ENCODE assay signal across 14 cellular contexts in genomic region chr2:224156436-224156835, GRCh38.
DNase-seq lines count a peak whose midpoint lies in the region; ATAC-seq and TF ChIP-seq lines count a peak whose summit lies in the region.
"Had no signal": no experiment of that assay in that cellular context is flagged by ENCODE, and none has a peak within 500 bp of the region (broad histone marks: within the 10 kb centered on the region; RNA-seq: fewer than 3 reads in every experiment).

No MANE protein-coding gene starts in this region.

- DNase-seq in amniotic epithelial cell (ENCODE audit: low read depth) (peak; percentile 9), fibroblast of pulmonary artery (ENCODE audit: low read depth) (peak; percentile 18), mesenchymal stem cell (no peak), smooth muscle cell (lab: John Stamatoyannopoulos, UW; ENCODE audit: unreplicated experiment) (no peak), NK-92 (lab: John Stamatoyannopoulos, UW; ENCODE audit: unreplicated experiment) (no peak)
- DNase-seq: BE2C; CD4-positive, alpha-beta memory T cell; DMS79 treated with DMSO at 0.1 percent for 48 hours; HCEC 1CT had no signal

- no peaks in the 10 kb centered on the region for H3K79me1 ChIP-seq in mesenchymal stem cell (replicated peaks; ENCODE audit: low read length, poor library complexity, severe bottlenecking)

- no peak overlapping the region for H2BK120ac ChIP-seq in mesenchymal stem cell (ENCODE audit: low read depth, low read length)

- peaks cover 6% of the 10 kb centered on the region for H3F3A ChIP-seq in smooth muscle cell (ENCODE audit: low read depth)

- H3K4me1 ChIP-seq in mesenchymal stem cell (ENCODE audit: control insufficient read depth, insufficient read depth, low read depth, low read length) (peaks cover 3% of the 10 kb centered on the region), smooth muscle cell (ENCODE audit: low read depth) (peaks cover 3% of the 10 kb centered on the region)
- H3K4me1 ChIP-seq: BE2C had no signal

- H2AFZ ChIP-seq in mesenchymal stem cell (ENCODE audit: low read depth, low read length), result no peak overlapping the region
- H2AFZ ChIP-seq in smooth muscle cell (ENCODE audit: low read depth), result no peak overlapping the region

- H3K9me3 ChIP-seq in mesenchymal stem cell (ENCODE audit: control insufficient read depth, low read length), result no peaks in the 10 kb centered on the region
- H3K9me3 ChIP-seq in smooth muscle cell (replicated peaks; ENCODE audit: low read depth), result no peaks in the 10 kb centered on the region
- H3K9me3 ChIP-seq: A549, BE2C had no signal

- WGBS in mesenchymal stem cell, result no CpG with 5 or more reads among the region's 4 CpGs
- WGBS in smooth muscle cell (ENCODE audit: low lambda C conversion rate), result 88% methylated on average over 4 of the region's 4 CpGs

- peak overlapping the region in 1 of 2 experiments; percentile 52 for H2BK12ac ChIP-seq in mesenchymal stem cell (ENCODE audit: low read length in 2 of 2)

- H3K4me3 ChIP-seq in fibroblast of pulmonary artery (replicated peaks; ENCODE audit: low read depth, low read length) (no peak overlapping the region), mesenchymal stem cell (ENCODE audit: insufficient read depth in 1 of 2, low read depth in 1 of 2, low read length in 2 of 2) (no peak overlapping the region), smooth muscle cell (no peak overlapping the region)
- H3K4me3 ChIP-seq: A549 had no signal

- H3K14ac ChIP-seq in mesenchymal stem cell (ENCODE audit: low read length in 2 of 2), result no peak overlapping the region

- ATAC-seq in HG02884 (IDR thresholded peaks at IDR 0.05; ENCODE audit: unreplicated experiment), result no peak
- ATAC-seq in GM18520 (IDR thresholded peaks at IDR 0.05; ENCODE audit: unreplicated experiment), result no peak
- ATAC-seq: A549 had no signal

- peak overlapping the region; percentile 27 for H4K8ac ChIP-seq in mesenchymal stem cell (ENCODE audit: low read length)

- H2BK15ac ChIP-seq in mesenchymal stem cell (ENCODE audit: low read depth, poor library complexity, severe bottlenecking), result no peak overlapping the region

- H3K27me3 ChIP-seq in mesenchymal stem cell (ENCODE audit: control insufficient read depth in 1 of 2, insufficient read depth in 1 of 2, low read length in 2 of 2), result no peaks in the 10 kb centered on the region
- no peaks in the 10 kb centered on the region for H3K27me3 ChIP-seq in smooth muscle cell (ENCODE audit: low read depth)
- H3K27me3 ChIP-seq: BE2C had no signal

- H3K36me3 ChIP-seq in mesenchymal stem cell (ENCODE audit: control insufficient read depth in 1 of 2, insufficient read depth in 2 of 2, low read depth in 1 of 2, low read length in 2 of 2) (no peaks in the 10 kb centered on the region), smooth muscle cell (ENCODE audit: low read depth) (no peaks in the 10 kb centered on the region)
- H3K36me3 ChIP-seq: BE2C had no signal

- no peak overlapping the region for H3K23ac ChIP-seq in mesenchymal stem cell (ENCODE audit: low read length in 2 of 2)

- no peak overlapping the region for H3K9ac ChIP-seq in mesenchymal stem cell (ENCODE audit: low read length)
- H3K9ac ChIP-seq in smooth muscle cell (ENCODE audit: low read depth), result no peak overlapping the region

- H3K27ac ChIP-seq in mesenchymal stem cell (ENCODE audit: low read length, poor library complexity, severe bottlenecking) (no peak overlapping the region), smooth muscle cell (ENCODE audit: low read depth) (peak overlapping the region; percentile 13)
- H3K27ac ChIP-seq: A549, C4-2B, HL-60 had no signal

- no peak overlapping the region for H4K91ac ChIP-seq in mesenchymal stem cell (ENCODE audit: low read length)

- TF ChIP-seq CTCF in fibroblast of pulmonary artery (IDR thresholded peaks at IDR 0.05; ENCODE audit: low read length, missing control alignments) (no peak), smooth muscle cell (IDR thresholded peaks at IDR 0.05; ENCODE audit: borderline replicate concordance, insufficient read depth, poor library complexity, severe bottlenecking) (no peak)

- H3K4me2 ChIP-seq in mesenchymal stem cell (ENCODE audit: low read length, poor library complexity, severe bottlenecking) (no peak overlapping the region), smooth muscle cell (peak overlapping the region; percentile 52)
- H3K4me2 ChIP-seq: A549 had no signal

- no peak overlapping the region for H3K18ac ChIP-seq in mesenchymal stem cell (ENCODE audit: low read depth in 1 of 2, low read length in 2 of 2)

- peak overlapping the region; percentile 17 for H2AK5ac ChIP-seq in mesenchymal stem cell (ENCODE audit: low read length, severe bottlenecking)

- no peak overlapping the region for H2BK5ac ChIP-seq in mesenchymal stem cell (ENCODE audit: low read depth, low read length, poor library complexity, severe bottlenecking)

- no peaks in the 10 kb centered on the region for H3K79me2 ChIP-seq in smooth muscle cell (ENCODE audit: low read depth)

- no peak overlapping the region for H3K4ac ChIP-seq in mesenchymal stem cell (ENCODE audit: low read depth in 1 of 2, low read length in 2 of 2)

- H4K20me1 ChIP-seq in smooth muscle cell (ENCODE audit: low read depth), result no peaks in the 10 kb centered on the region

Comparison
In these comparisons a context has a peak if more than half of its experiments do, and no peak if none do; other contexts are left out.
1. DNase-seq: peak in amniotic epithelial cell (single experiment) and fibroblast of pulmonary artery (single experiment); none in mesenchymal stem cell (single experiment), smooth muscle cell (single experiment) and NK-92 (single experiment).